Comparison of ENCODE assay signal across 1 cellular context in the genomic region with DNA sequence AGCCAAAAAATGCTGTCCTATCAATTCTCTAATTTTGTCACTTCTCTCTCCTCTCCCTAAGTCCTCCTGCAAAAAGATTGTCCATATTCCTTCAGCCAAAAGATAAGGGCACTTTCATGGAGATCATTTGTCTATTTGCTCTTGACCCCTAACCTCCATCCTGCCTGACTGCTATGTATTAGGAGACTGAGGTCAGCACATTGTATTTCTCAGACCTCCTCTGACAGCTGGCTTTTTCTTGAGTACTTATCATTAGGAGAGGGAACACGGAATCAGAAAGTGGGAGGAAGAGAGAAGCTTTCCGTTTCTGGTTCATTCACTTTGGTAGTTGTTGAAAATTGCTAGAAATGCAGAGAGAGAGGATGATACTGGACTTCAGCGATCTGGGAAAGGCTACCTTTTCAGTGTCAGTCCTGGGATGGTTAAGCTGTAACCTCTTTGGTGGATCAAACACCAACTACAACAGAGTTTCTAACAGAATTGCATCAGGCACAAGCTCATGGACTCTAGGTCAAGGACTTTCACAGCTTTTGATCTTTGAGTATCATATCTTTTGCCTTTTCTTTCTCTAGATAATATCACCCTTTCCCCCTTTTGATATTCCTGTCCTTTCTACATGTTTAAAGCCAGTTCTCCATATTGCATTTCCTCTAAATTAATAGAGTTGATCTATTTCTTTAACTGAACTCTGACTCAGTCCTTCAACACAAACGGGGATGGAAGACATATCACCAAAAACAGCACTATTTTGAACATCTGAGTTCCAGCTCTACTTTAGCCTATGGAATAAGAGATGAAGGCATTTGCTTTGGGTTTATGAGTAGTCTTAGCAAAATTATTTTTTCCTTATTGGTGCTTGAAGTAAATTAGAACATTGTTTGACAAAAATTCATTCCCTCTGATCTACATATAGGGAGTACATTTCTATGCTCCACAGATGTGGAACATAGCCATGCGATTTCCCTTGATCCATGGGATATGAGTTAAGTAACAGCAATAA.
TF ChIP-seq lines count a peak whose summit lies in the region.

No MANE protein-coding gene starts in this region.

TF ChIP-seq in HepG2, 621 proteins besides CTCF, POLR2A, EP300 and RAD21 (continued from another document and continues in another):
- TF ChIP-seq PRDM10 (CRISPR knock-in tag; IDR thresholded peaks at IDR 0.05; ENCODE audit: low read depth) (no peak), ZNF510 (CRISPR knock-in tag; IDR thresholded peaks at IDR 0.05; ENCODE audit: low read depth) (no peak), FOXK1 (CRISPR knock-in tag; IDR thresholded peaks at IDR 0.05; ENCODE audit: borderline replicate concordance, low read depth) (peak; percentile 49; the same call in 1 of the 2 replicates), HOMEZ (CRISPR knock-in tag; IDR thresholded peaks at IDR 0.05; ENCODE audit: low read depth) (peak; percentile 82; the same call in 1 of the 2 replicates), ZEB1 (IDR thresholded peaks at IDR 0.05; ENCODE audit: insufficient replicate concordance, low read depth) (peak; percentile 26), JARID2 (CRISPR knock-in tag; IDR thresholded peaks at IDR 0.05; ENCODE audit: insufficient replicate concordance) (no peak), KLF6 (CRISPR knock-in tag; IDR thresholded peaks at IDR 0.05) (no peak), CBFB (CRISPR knock-in tag; IDR thresholded peaks at IDR 0.05) (no peak), ZNF567 (CRISPR knock-in tag; IDR thresholded peaks at IDR 0.05; ENCODE audit: borderline replicate concordance) (peak; percentile 57; the same call in 1 of the 2 replicates), IRF2 (CRISPR knock-in tag; IDR thresholded peaks at IDR 0.05) (peak; percentile 64; the same call in 1 of the 2 replicates), ZNF20 (CRISPR knock-in tag; IDR thresholded peaks at IDR 0.05) (no peak), TCF7L2 (IDR thresholded peaks at IDR 0.05; ENCODE audit: low read depth, low read length) (peak; percentile 92), ZKSCAN1 (IDR thresholded peaks at IDR 0.05; ENCODE audit: low read length) (no peak), SIN3A (IDR thresholded peaks at IDR 0.05; ENCODE audit: borderline replicate concordance, low read depth, low read length) (no peak), ZNF34 (CRISPR knock-in tag; IDR thresholded peaks at IDR 0.05; ENCODE audit: borderline replicate concordance) (no peak), TFDP1 (CRISPR knock-in tag; IDR thresholded peaks at IDR 0.05; ENCODE audit: borderline replicate concordance) (no peak), ZNF513 (CRISPR knock-in tag; conservative IDR thresholded peaks at IDR 0.05) (no peak), NBN (conservative IDR thresholded peaks at IDR 0.05) (no peak), TRAFD1 (CRISPR knock-in tag; IDR thresholded peaks at IDR 0.05; ENCODE audit: borderline replicate concordance) (peak; percentile 32; the same call in 1 of the 2 replicates), GTF2F1 (IDR thresholded peaks at IDR 0.05; ENCODE audit: low read length) (no peak), ZNF562 (CRISPR knock-in tag; IDR thresholded peaks at IDR 0.05; ENCODE audit: borderline replicate concordance) (no peak), PBX3 (CRISPR knock-in tag; IDR thresholded peaks at IDR 0.05; ENCODE audit: borderline replicate concordance) (no peak), HCFC1 (IDR thresholded peaks at IDR 0.05; ENCODE audit: low read depth, low read length) (no peak), ZNF354B (CRISPR knock-in tag; IDR thresholded peaks at IDR 0.05) (no peak), PAX8 (CRISPR knock-in tag; IDR thresholded peaks at IDR 0.05; ENCODE audit: borderline replicate concordance) (no peak), NFIC (IDR thresholded peaks at IDR 0.05; ENCODE audit: low read length) (peak; percentile 80), SCMH1 (CRISPR knock-in tag; IDR thresholded peaks at IDR 0.05; ENCODE audit: borderline replicate concordance) (no peak), ZNF143 (CRISPR knock-in tag; IDR thresholded peaks at IDR 0.05) (no peak), ONECUT2 (CRISPR knock-in tag; IDR thresholded peaks at IDR 0.05) (no peak), HNRNPL (IDR thresholded peaks at IDR 0.05; ENCODE audit: low read depth, low read length) (no peak), ARNT (IDR thresholded peaks at IDR 0.05) (no peak), ZMYM3 (CRISPR knock-in tag; IDR thresholded peaks at IDR 0.05) (no peak; the same call in 1 of the 2 replicates), CREB3 (CRISPR knock-in tag; IDR thresholded peaks at IDR 0.05) (no peak), MLX (CRISPR knock-in tag; IDR thresholded peaks at IDR 0.05) (no peak), SRSF1 (optimal IDR thresholded peaks at IDR 0.05; ENCODE audit: low read depth, low read length) (no peak), HOXA5 (CRISPR knock-in tag; IDR thresholded peaks at IDR 0.05) (peak; percentile 15; the same call in 1 of the 2 replicates)
- TF ChIP-seq, protein P1, sequence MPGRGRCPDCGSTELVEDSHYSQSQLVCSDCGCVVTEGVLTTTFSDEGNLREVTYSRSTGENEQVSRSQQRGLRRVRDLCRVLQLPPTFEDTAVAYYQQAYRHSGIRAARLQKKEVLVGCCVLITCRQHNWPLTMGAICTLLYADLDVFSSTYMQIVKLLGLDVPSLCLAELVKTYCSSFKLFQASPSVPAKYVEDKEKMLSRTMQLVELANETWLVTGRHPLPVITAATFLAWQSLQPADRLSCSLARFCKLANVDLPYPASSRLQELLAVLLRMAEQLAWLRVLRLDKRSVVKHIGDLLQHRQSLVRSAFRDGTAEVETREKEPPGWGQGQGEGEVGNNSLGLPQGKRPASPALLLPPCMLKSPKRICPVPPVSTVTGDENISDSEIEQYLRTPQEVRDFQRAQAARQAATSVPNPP (CRISPR knock-in tag; IDR thresholded peaks at IDR 0.05): peak; percentile 70; the same call in 1 of the 2 replicates
- TF ChIP-seq, protein P2, sequence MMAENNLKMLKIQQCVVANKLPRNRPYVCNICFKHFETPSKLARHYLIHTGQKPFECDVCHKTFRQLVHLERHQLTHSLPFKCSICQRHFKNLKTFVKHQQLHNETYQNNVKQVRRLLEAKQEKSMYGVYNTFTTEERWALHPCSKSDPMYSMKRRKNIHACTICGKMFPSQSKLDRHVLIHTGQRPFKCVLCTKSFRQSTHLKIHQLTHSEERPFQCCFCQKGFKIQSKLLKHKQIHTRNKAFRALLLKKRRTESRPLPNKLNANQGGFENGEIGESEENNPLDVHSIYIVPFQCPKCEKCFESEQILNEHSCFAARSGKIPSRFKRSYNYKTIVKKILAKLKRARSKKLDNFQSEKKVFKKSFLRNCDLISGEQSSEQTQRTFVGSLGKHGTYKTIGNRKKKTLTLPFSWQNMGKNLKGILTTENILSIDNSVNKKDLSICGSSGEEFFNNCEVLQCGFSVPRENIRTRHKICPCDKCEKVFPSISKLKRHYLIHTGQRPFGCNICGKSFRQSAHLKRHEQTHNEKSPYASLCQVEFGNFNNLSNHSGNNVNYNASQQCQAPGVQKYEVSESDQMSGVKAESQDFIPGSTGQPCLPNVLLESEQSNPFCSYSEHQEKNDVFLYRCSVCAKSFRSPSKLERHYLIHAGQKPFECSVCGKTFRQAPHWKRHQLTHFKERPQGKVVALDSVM (CRISPR knock-in tag; IDR thresholded peaks at IDR 0.05): no peak
